8 cellular contexts compared by ENCODE assay signal in genomic region chr3:13648060-13648743, GRCh38.
DNase-seq lines count a peak whose midpoint lies in the region; ATAC-seq, FAIRE-seq and TF ChIP-seq lines count a peak whose summit lies in the region.

No MANE protein-coding gene starts in this region.

- intact Hi-C loops in IMR-90 (cut with micrococcal nuclease) = loop anchor here (1.0 to 10.0 kb wide), 3 partner anchors 73 to 666 kb away; no protein-coding TSS in a partner anchor
- intact Hi-C loops in pancreas (cut with DNase I) = loop anchor here in 2 of 3 donors (2.0 to 5.0 kb wide), 3 partner anchors 151 to 551 kb away; no protein-coding TSS in a partner anchor

- dilution Hi-C loops in IMR-90 (cut with HindIII; ENCODE audit: low sequenced_read_pairs, unreplicated experiment) = no loop called here

- TF ChIP-seq RAD21 in IMR-90 (IDR thresholded peaks at IDR 0.05; ENCODE audit: low read length) = peak; percentile 99

- ATAC-seq in IMR-90 (ENCODE audit: low read depth) (peak; percentile 83), pancreas (peak; percentile 82 to 88 (median 86))

- H3K9me1 ChIP-seq in IMR-90 (ENCODE audit: insufficient read depth, low read length) = 0 out of 2 replicates have a peak, but pooled peaks cover 2% of the 10 kb centered on the region

- FAIRE-seq in pancreas (lab: Jason Lieb, UNC) = no peak

- H3K9me3 ChIP-seq in IMR-90 (ENCODE audit: control insufficient read depth, insufficient read depth, low read length) = no peaks in the 10 kb centered on the region
- no peaks in the 10 kb centered on the region for H3K9me3 ChIP-seq in SJCRH30 (replicated peaks)
- no peaks in the 10 kb centered on the region for H3K9me3 ChIP-seq in pancreas
- no peaks in the 10 kb centered on the region for H3K9me3 ChIP-seq in tibial nerve

- no peak overlapping the region for H3K4ac ChIP-seq in IMR-90 (ENCODE audit: low read depth, low read length)

- H2BK15ac ChIP-seq in IMR-90 (ENCODE audit: low read depth, low read length) = no peak overlapping the region

- peak overlapping the region; percentile 78 for H2AFZ ChIP-seq in IMR-90 (replicated peaks; ENCODE audit: low read length, poor library complexity)

- no peak overlapping the region for H3K4me2 ChIP-seq in IMR-90 (ENCODE audit: low read depth, low read length)

- H2BK120ac ChIP-seq in IMR-90 (ENCODE audit: low read depth, low read length) = no peak overlapping the region

- H3K4me3 ChIP-seq in IMR-90 (ENCODE audit: insufficient read depth, low read depth, low read length) (no peak overlapping the region), SJCRH30 (no peak overlapping the region), pancreas (no peak overlapping the region), tibial nerve (no peak overlapping the region)

- no peaks in the 10 kb centered on the region for H3K36me3 ChIP-seq in IMR-90 (ENCODE audit: control insufficient read depth, insufficient read depth, low read length)
- no peaks in the 10 kb centered on the region for H3K36me3 ChIP-seq in SJCRH30
- H3K36me3 ChIP-seq in pancreas = no peaks in the 10 kb centered on the region
- no peaks in the 10 kb centered on the region for H3K36me3 ChIP-seq in tibial nerve

- no peak overlapping the region for H4K8ac ChIP-seq in IMR-90 (ENCODE audit: low read depth in 2 of 2, low read length in 2 of 2)

- no peaks in the 10 kb centered on the region for H3K79me1 ChIP-seq in IMR-90 (ENCODE audit: low read depth in 1 of 2, low read length in 2 of 2)

- CTCF ChIA-PET in IMR-90 (lab: Yijun Ruan, JAX) = interaction anchor here (0.6 to 4.6 kb wide), 18 partner anchors 8 to 556 kb away, joined by 3 to 86 read pairs (median 4); no protein-coding TSS in a partner anchor

- TF ChIP-seq CTCF in GM12873 (IDR thresholded peaks at IDR 0.05; ENCODE audit: insufficient read depth, low read depth, low read length, missing control alignments) = peak; percentile 99
- TF ChIP-seq CTCF in IMR-90 (conservative IDR thresholded peaks at IDR 0.05; ENCODE audit: low read depth, low read length) = peak; percentile 99
- peak; percentile 95 to 99 (median 96) for TF ChIP-seq CTCF in pancreas (IDR thresholded peaks at IDR 0.05)
- TF ChIP-seq CTCF in tibial nerve (IDR thresholded peaks at IDR 0.05) = peak; percentile 90 to 98 (median 96)

- H3K9ac ChIP-seq in IMR-90 (ENCODE audit: low read depth, low read length) = no peak overlapping the region

- in situ Hi-C loops in IMR-90 (cut with MboI; ENCODE audit: low sequenced_read_pairs) = loop anchor here (5.0 to 10.0 kb wide), 2 partner anchors 151 to 563 kb away; no protein-coding TSS in a partner anchor

- H3K23ac ChIP-seq in IMR-90 (ENCODE audit: low read depth, low read length) = no peak overlapping the region

- peak; percentile 99 for DNase-seq in 8988T
- peak; percentile 73 for DNase-seq in IMR-90
- DNase-seq in SJCRH30 = peak; percentile 70 to 84
- peak; percentile 54 to 71 (median 62) for DNase-seq in activated naive CD4-positive, alpha-beta T cell (lab: John Stamatoyannopoulos, UW)
- DNase-seq in globus pallidus (ENCODE audit: low spot score) = peak; percentile 75
- peak; percentile 67 to 95 (median 86) for DNase-seq in pancreas
- peak; percentile 80 to 85 for DNase-seq in tibial nerve (ENCODE audit: low spot score in 2 of 2)

- H3K18ac ChIP-seq in IMR-90 (ENCODE audit: low read depth, low read length) = no peak overlapping the region

- peak; percentile 56; the same call in 1 of the 2 replicates for TF ChIP-seq POLR2A in IMR-90 (IDR thresholded peaks at IDR 0.05; ENCODE audit: low read depth, low read length)
- no peak for TF ChIP-seq POLR2A in tibial nerve (IDR thresholded peaks at IDR 0.05)

- H3K14ac ChIP-seq in IMR-90 (replicated peaks; ENCODE audit: low read depth, low read length) = no peak overlapping the region

- no peaks in the 10 kb centered on the region; the same call in 1 of the 2 replicates for H3K27me3 ChIP-seq in IMR-90 (ENCODE audit: control insufficient read depth, insufficient read depth, low read length)
- H3K27me3 ChIP-seq in SJCRH30 = no peaks in the 10 kb centered on the region; the same call in none of the 2 replicates
- no peaks in the 10 kb centered on the region for H3K27me3 ChIP-seq in pancreas
- no peaks in the 10 kb centered on the region for H3K27me3 ChIP-seq in tibial nerve

- H2AK9ac ChIP-seq in IMR-90 (replicated peaks; ENCODE audit: low read depth, low read length, poor library complexity) = peak overlapping the region; percentile 83

- H3K27ac ChIP-seq in IMR-90 (ENCODE audit: insufficient read depth, low read length) (no peak overlapping the region), SJCRH30 (no peak overlapping the region), pancreas (no peak overlapping the region), tibial nerve (no peak overlapping the region)

- no peak overlapping the region for H3K56ac ChIP-seq in IMR-90 (ENCODE audit: extremely low read depth, insufficient read depth, low read length)

- TF ChIP-seq EP300 in tibial nerve (IDR thresholded peaks at IDR 0.05) = peak in 1 of 2 donors; percentile 56

- H4K5ac ChIP-seq in IMR-90 (ENCODE audit: low read depth, low read length) = no peak overlapping the region

- H2BK20ac ChIP-seq in IMR-90 (ENCODE audit: low read depth, low read length) = no peak overlapping the region

- no peak overlapping the region for H2AK5ac ChIP-seq in IMR-90 (ENCODE audit: low read depth, low read length)

- 0% methylated on average over 6 of the region's 16 CpGs; no CpG with 5 or more reads in 1 of the 2 experiments for WGBS in IMR-90 (ENCODE audit: extremely low coverage in 2 of 2, insufficient read length in 1 of 2), 2 experiments
- WGBS in pancreas, 2 donors = 4% methylated on average over 16 of the region's 16 CpGs
- 7 to 15% methylated on average over 8 to 16 of the region's 16 CpGs for WGBS in tibial nerve, 2 donors

- POLR2A ChIA-PET in IMR-90 (lab: Charles Lee; ENCODE audit: unreplicated experiment) = no interaction called here

- no peak overlapping the region for H2BK5ac ChIP-seq in IMR-90 (ENCODE audit: low read depth, low read length, poor library complexity, severe bottlenecking)

- no peak overlapping the region for H4K91ac ChIP-seq in IMR-90 (ENCODE audit: insufficient read depth, low read depth, low read length)

- no TSS peak for BruUV-seq in IMR-90 (replicated peaks; lab: Mats Ljungman, UMichigan)

- H3K4me1 ChIP-seq in IMR-90 (ENCODE audit: control insufficient read depth, insufficient read depth, low read length) (peaks cover 1% of the 10 kb centered on the region; the same call in 1 of the 2 replicates), SJCRH30 (no peaks in the 10 kb centered on the region), pancreas (no peaks in the 10 kb centered on the region), tibial nerve (peaks cover 0 to 32% (median 15%) of the 10 kb centered on the region in 4 donors)

- H4K20me1 ChIP-seq in IMR-90 (ENCODE audit: insufficient read depth, low read length) = 0 out of 2 replicates have a peak, but pooled peaks cover 3% of the 10 kb centered on the region

TF ChIP-seq in IMR-90, 13 proteins besides CTCF, POLR2A, EP300 and RAD21:
- TF ChIP-seq CEBPB (IDR thresholded peaks at IDR 0.05; ENCODE audit: low read depth, low read length) (no peak), CHD1 (IDR thresholded peaks at IDR 0.05; ENCODE audit: low read depth, low read length) (peak; percentile 66; the same call in 1 of the 2 replicates), MAFK (IDR thresholded peaks at IDR 0.05; ENCODE audit: low read depth, low read length) (no peak), RFX5 (IDR thresholded peaks at IDR 0.05; ENCODE audit: low read depth, low read length) (no peak), MXI1 (IDR thresholded peaks at IDR 0.05; ENCODE audit: borderline replicate concordance, low read depth, low read length) (no peak), RCOR1 (IDR thresholded peaks at IDR 0.05; ENCODE audit: insufficient replicate concordance, low read length) (no peak), FOS (IDR thresholded peaks at IDR 0.05; ENCODE audit: low read depth, low read length) (no peak), BHLHE40 (IDR thresholded peaks at IDR 0.05; ENCODE audit: low read depth, low read length) (no peak), MAZ (IDR thresholded peaks at IDR 0.05; ENCODE audit: borderline replicate concordance, low read depth, low read length) (peak; percentile 60; the same call in 1 of the 2 replicates), USF2 (IDR thresholded peaks at IDR 0.05; ENCODE audit: low read depth, low read length) (no peak), NFE2L2 (IDR thresholded peaks at IDR 0.05; ENCODE audit: low read depth, low read length) (no peak), SMC3 (IDR thresholded peaks at IDR 0.05; ENCODE audit: low read depth, low read length) (peak; percentile 99), ELK1 (IDR thresholded peaks at IDR 0.05; ENCODE audit: borderline replicate concordance, low read depth, low read length) (no peak)
